7 cellular contexts compared by ENCODE assay signal in the genomic region with DNA sequence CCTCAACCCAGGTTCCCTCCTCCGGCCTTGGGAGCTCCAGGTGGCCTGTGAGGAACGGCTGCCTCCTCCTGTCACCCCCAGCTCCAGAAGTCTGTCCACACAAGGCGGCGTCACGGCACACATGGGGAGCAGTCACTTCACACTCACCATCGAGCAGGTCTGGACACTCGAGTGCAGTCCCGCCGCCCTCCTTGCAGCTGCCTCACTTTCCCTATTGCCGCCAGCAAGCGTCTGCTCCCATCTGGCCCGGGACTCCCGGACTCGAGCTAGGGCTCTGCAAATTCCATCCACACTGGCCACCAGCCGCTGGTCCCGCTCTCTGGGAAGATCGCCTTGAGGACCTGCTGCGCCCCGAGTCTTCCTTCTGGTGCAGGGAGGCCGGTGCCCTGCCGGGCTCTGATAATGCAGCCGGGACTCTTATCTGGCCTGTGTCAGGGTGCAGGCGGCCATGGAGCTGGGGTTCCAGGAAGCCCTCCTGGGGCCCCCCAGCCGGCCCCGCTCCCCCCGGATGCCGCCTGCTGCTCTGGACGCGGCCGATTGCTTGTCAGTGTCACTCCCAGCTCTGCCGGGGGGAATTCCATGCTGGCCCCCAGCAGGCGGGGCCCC. TPM values are rescaled to one million over a fixed set of nuclear protein-coding genes. Genes with fewer than 3 reads are reported as not detected.
DNase-seq lines count a peak whose midpoint lies in the region; ATAC-seq, FAIRE-seq and TF ChIP-seq lines count a peak whose summit lies in the region.

A gene with protein sequence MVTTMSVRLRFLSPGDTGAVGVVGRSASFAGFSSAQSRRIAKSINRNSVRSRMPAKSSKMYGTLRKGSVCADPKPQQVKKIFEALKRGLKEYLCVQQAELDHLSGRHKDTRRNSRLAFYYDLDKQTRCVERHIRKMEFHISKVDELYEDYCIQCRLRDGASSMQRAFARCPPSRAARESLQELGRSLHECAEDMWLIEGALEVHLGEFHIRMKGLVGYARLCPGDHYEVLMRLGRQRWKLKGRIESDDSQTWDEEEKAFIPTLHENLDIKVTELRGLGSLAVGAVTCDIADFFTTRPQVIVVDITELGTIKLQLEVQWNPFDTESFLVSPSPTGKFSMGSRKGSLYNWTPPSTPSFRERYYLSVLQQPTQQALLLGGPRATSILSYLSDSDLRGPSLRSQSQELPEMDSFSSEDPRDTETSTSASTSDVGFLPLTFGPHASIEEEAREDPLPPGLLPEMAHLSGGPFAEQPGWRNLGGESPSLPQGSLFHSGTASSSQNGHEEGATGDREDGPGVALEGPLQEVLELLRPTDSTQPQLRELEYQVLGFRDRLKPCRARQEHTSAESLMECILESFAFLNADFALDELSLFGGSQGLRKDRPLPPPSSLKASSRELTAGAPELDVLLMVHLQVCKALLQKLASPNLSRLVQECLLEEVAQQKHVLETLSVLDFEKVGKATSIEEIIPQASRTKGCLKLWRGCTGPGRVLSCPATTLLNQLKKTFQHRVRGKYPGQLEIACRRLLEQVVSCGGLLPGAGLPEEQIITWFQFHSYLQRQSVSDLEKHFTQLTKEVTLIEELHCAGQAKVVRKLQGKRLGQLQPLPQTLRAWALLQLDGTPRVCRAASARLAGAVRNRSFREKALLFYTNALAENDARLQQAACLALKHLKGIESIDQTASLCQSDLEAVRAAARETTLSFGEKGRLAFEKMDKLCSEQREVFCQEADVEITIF (minus strand): TSS at position 564 of the 606 bp plus-strand sequence. CDS start 414 bp downstream, at position 150.

- H3K9ac ChIP-seq in HepG2 (ENCODE audit: insufficient read depth, low read depth, low read length) (no peak within 1 kb of the TSS), stomach smooth muscle (ENCODE audit: low read length in 2 of 2) (peak within 1 kb of the TSS; percentile 51 to 57)

- no peaks in the 10 kb centered on the region for H4K20me1 ChIP-seq in HepG2 (ENCODE audit: insufficient read depth, low read length)

- H3K4me1 ChIP-seq in HepG2 (ENCODE audit: insufficient read depth, low read length) (peaks cover 50% of the 10 kb centered on the region), stomach smooth muscle (ENCODE audit: control insufficient read depth, insufficient read depth, low read length) (peaks cover 22% of the 10 kb centered on the region)

- H3K27ac Mint-ChIP-seq in central memory CD8-positive, alpha-beta T cell (ENCODE audit: low read depth), result no peak within 1 kb of the TSS

- peak within 1 kb of the TSS; percentile 44 for H3K4me2 ChIP-seq in HepG2 (ENCODE audit: low read depth, low read length)

- CTCF ChIA-PET in HepG2 (lab: Yijun Ruan, JAX; ENCODE audit: low intra/inter-chr PET ratio, low total read pairs), result no interaction called here

- no peaks in the 10 kb centered on the region for H3K36me3 Mint-ChIP-seq in central memory CD8-positive, alpha-beta T cell (ENCODE audit: insufficient read depth)

- no peak for TF ChIP-seq POLR2A in HepG2 (IDR thresholded peaks at IDR 0.05; ENCODE audit: insufficient read depth in 1 of 2, low read depth in 2 of 2, low read length in 2 of 2)

- ATAC-seq in central memory CD8-positive, alpha-beta T cell (replicated peaks; ENCODE audit: extremely low read depth, poor library complexity, severe bottlenecking), result no peak
- ATAC-seq in HepG2, result peak; percentile 37
- no peak for ATAC-seq in HG02970 (IDR thresholded peaks at IDR 0.05; ENCODE audit: low FRiP score, unreplicated experiment)
- no peak for ATAC-seq in HG02973 (IDR thresholded peaks at IDR 0.05; ENCODE audit: unreplicated experiment)

- no peak for TF ChIP-seq CTCF in HepG2 (CRISPR knock-in tag; IDR thresholded peaks at IDR 0.05)

- H3K9me3 ChIP-seq in HepG2 (ENCODE audit: low read length) (no peaks in the 10 kb centered on the region), stomach smooth muscle (ENCODE audit: control insufficient read depth in 2 of 2, low read length in 2 of 2) (no peaks in the 10 kb centered on the region)

- TF ChIP-seq RAD21 in HepG2 (CRISPR knock-in tag; IDR thresholded peaks at IDR 0.05), result no peak

- TF ChIP-seq EP300 in HepG2 (IDR thresholded peaks at IDR 0.05; ENCODE audit: low read depth in 2 of 2, low read length in 2 of 2) (no peak), HepG2 (CRISPR knock-in tag; IDR thresholded peaks at IDR 0.05; ENCODE audit: borderline replicate concordance) (no peak)

- H3K9me3 Mint-ChIP-seq in central memory CD8-positive, alpha-beta T cell, result no peaks in the 10 kb centered on the region

- no TSS peak for BruUV-seq in HepG2 (replicated peaks; lab: Mats Ljungman, UMichigan)

- H3K4me1 Mint-ChIP-seq in central memory CD8-positive, alpha-beta T cell, result peaks cover 5% of the 10 kb centered on the region

- H3K79me2 ChIP-seq in HepG2 (ENCODE audit: insufficient read depth, low read length), result no peaks in the 10 kb centered on the region

- H3K27ac ChIP-seq in HepG2 (ENCODE audit: extremely low read length, insufficient read depth, low read length) (no peak within 1 kb of the TSS), stomach smooth muscle (ENCODE audit: low read length) (peak within 1 kb of the TSS; percentile 24)

- H3K4me3 ChIP-seq in HepG2 (replicated peaks in 1 of 3; ENCODE audit: insufficient read depth in 1 of 3, low read depth in 2 of 3, low read length in 3 of 3) (peak within 1 kb of the TSS in 1 of 3 experiments; percentile 51; a peak in 2 of 6 replicates), stomach smooth muscle (ENCODE audit: low read length in 2 of 2) (peak within 1 kb of the TSS; percentile 62 to 71)

- no peak within 1 kb of the TSS for H2AFZ ChIP-seq in HepG2 (ENCODE audit: low read length)

- POLR2A ChIA-PET in HepG2 (lab: Yijun Ruan, JAX), result interaction anchor here (2.0 kb wide), 1 partner anchor 10 kb away, joined by 7 read pairs; no protein-coding TSS in a partner anchor

- WGBS in HepG2 (ENCODE audit: low lambda C conversion rate), result 35% methylated on average over 25 of the region's 32 CpGs

- peaks cover 65% of the 10 kb centered on the region for H3K27me3 Mint-ChIP-seq in central memory CD8-positive, alpha-beta T cell

- peak within 1 kb of the TSS; percentile 5 for H3K4me3 Mint-ChIP-seq in central memory CD8-positive, alpha-beta T cell

- H3K27me3 ChIP-seq in HepG2 (ENCODE audit: control insufficient read depth in 1 of 2, insufficient read depth in 2 of 2, low read length in 2 of 2) (peaks cover 19 to 57% of the 10 kb centered on the region in 2 experiments), stomach smooth muscle (ENCODE audit: control insufficient read depth in 1 of 2, insufficient read depth in 2 of 2, low read length in 2 of 2) (no peaks in the 10 kb centered on the region)

- in situ Hi-C loops in HepG2 (cut with HindIII; ENCODE audit: extremely low pct_ligation_motif_present, low pct_unique_long_range_greater_than_20kb), result no loop called here

- intact Hi-C loops in HepG2 (cut with micrococcal nuclease; ENCODE audit: unreplicated experiment), result no loop called here

- peak; percentile 93 for DNase-seq in OCI-M2 (lab: John Stamatoyannopoulos, UW; ENCODE audit: unreplicated experiment)
- DNase-seq in central memory CD8-positive, alpha-beta T cell (ENCODE audit: low spot score in 2 of 2), result no peak
- no peak for DNase-seq in HepG2 (ENCODE audit: low spot score)
- DNase-seq in ureter (ENCODE audit: low spot score), result no peak

- FAIRE-seq in HepG2 (lab: Jason Lieb, UNC), result no peak

- H3K36me3 ChIP-seq in HepG2 (replicated peaks in 1 of 2; ENCODE audit: control insufficient read depth in 1 of 2, insufficient read depth in 2 of 2, low read length in 2 of 2), result no peaks in the 10 kb centered on the region
- no peaks in the 10 kb centered on the region for H3K36me3 ChIP-seq in stomach smooth muscle (ENCODE audit: control insufficient read depth in 2 of 2, insufficient read depth in 2 of 2, low read length in 2 of 2)

TF ChIP-seq in HepG2, 621 proteins besides CTCF, POLR2A, EP300 and RAD21 (continues in another document):
- TF ChIP-seq, protein P1, sequence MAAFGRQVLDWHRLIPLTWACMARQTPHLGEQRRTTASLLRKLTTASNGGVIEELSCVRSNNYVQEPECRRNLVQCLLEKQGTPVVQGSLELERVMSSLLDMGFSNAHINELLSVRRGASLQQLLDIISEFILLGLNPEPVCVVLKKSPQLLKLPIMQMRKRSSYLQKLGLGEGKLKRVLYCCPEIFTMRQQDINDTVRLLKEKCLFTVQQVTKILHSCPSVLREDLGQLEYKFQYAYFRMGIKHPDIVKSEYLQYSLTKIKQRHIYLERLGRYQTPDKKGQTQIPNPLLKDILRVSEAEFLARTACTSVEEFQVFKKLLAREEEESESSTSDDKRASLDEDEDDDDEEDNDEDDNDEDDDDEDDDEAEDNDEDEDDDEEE (CRISPR knock-in tag; IDR thresholded peaks at IDR 0.05), result no peak
- TF ChIP-seq FOXP1 (IDR thresholded peaks at IDR 0.05) (no peak), FOXP1 (CRISPR knock-in tag; IDR thresholded peaks at IDR 0.05) (no peak), ZNF768 (CRISPR knock-in tag; IDR thresholded peaks at IDR 0.05) (0 out of 2 replicates have a peak, but pooled peaks have one; percentile 30), RFXANK (CRISPR knock-in tag; IDR thresholded peaks at IDR 0.05) (no peak), ZNF547 (CRISPR knock-in tag; IDR thresholded peaks at IDR 0.05) (peak; percentile 46; the same call in 1 of the 2 replicates)

RNA-seq across cellular contexts. Expression of the gene that starts here (rescaled TPM):
- total RNA-seq in HepG2 (2016; rRNA removed; fragmentation: Illumina TruSeq; extraction: Trizol) (not detected in 2 replicates), ureter (5.0 TPM)
- not detected in 2 replicates for total RNA-seq in HepG2 (2016; cell fraction: cytosol; rRNA removed; fragmentation: Illumina TruSeq; extraction: Trizol; ENCODE audit: low read depth)
- total RNA-seq in HepG2 (2016; cell fraction: insoluble cytoplasmic fraction; rRNA removed; fragmentation: Illumina TruSeq; extraction: Trizol), result not detected in 2 replicates
- total RNA-seq in HepG2 (2016; cell fraction: membrane; rRNA removed; fragmentation: Illumina TruSeq; extraction: Trizol), result not detected in 2 replicates
- total RNA-seq in HepG2 (2016; cell fraction: nucleus; rRNA removed; fragmentation: Illumina TruSeq; extraction: Trizol), result not detected in 2 replicates
- 0.18 and 0.26 TPM in 2 replicates for polyA plus RNA-seq in HepG2 (2011; rRNA removed)
- polyA plus RNA-seq in HepG2 (2011; cell fraction: cytosol; rRNA removed), result 0.05 TPM in 2 replicates
- polyA plus RNA-seq in HepG2 (2011; cell fraction: nucleus; rRNA removed), result 1.9 and 2.1 TPM in 2 replicates
- polyA plus RNA-seq in HepG2 (2012), result 0.11 and 0.36 TPM in 2 replicates
- not detected in 2 replicates for polyA plus RNA-seq in HepG2 (2016; cell fraction: cytosol; fragmentation: Illumina TruSeq; extraction: Trizol; ENCODE audit: low read depth)
- polyA plus RNA-seq in HepG2 (2016; cell fraction: insoluble cytoplasmic fraction; fragmentation: Illumina TruSeq; extraction: Trizol; ENCODE audit: low read depth), result not detected in 2 replicates
- not detected in 2 replicates for polyA plus RNA-seq in HepG2 (2016; cell fraction: membrane; fragmentation: Illumina TruSeq; extraction: Trizol; ENCODE audit: low read depth)
- polyA plus RNA-seq in HepG2 (2016; cell fraction: nucleus; fragmentation: Illumina TruSeq; extraction: Trizol; ENCODE audit: insufficient read depth, low read depth), result 0.13 TPM in 1 of 2 replicates, not detected in the other
- polyA minus RNA-seq in HepG2 (2011; rRNA and poly(A)+ RNA removed; ENCODE audit: low replicate concordance), result 0.42 TPM in 1 of 2 replicates, not detected in the other
- polyA minus RNA-seq in HepG2 (2011; cell fraction: cytosol; rRNA and poly(A)+ RNA removed), result not detected in 2 replicates
- polyA minus RNA-seq in HepG2 (2011; cell fraction: nucleus; rRNA and poly(A)+ RNA removed), result 0.37 and 0.52 TPM in 2 replicates
